ENCODE assay signal across 12 cellular contexts in the genomic region with DNA sequence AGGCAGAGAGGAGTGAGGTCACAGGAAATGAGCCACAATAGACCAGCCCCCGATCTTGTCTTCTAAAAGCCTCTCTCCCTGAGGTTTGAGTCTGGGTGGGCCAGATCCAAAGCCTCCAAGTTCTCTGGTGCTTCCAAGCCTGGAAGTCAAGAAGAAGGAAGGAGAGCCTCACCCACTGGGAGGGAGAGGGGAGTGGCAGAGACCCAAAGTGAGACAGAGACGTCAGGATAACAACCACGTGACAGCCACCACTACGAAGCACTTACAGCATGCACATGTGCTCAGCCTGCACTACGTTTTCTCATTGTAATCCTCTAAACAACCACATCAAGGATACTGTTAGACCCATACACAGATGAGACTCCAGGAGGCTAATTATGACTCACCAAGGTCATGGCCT.
DNase-seq lines count a peak whose midpoint lies in the region; ATAC-seq and TF ChIP-seq lines count a peak whose summit lies in the region.
"Had no signal": no experiment of that assay in that cellular context is flagged by ENCODE, and none has a peak within 500 bp of the region (broad histone marks: within the 10 kb centered on the region; RNA-seq: fewer than 3 reads in every experiment).

No MANE protein-coding gene starts in this region.

- no peak overlapping the region for H3K4me3 ChIP-seq in GM23248
- no peak overlapping the region for H3K4me3 ChIP-seq in epithelial cell of proximal tubule (ENCODE audit: low read depth, low read length)
- H3K4me3 ChIP-seq: esophagus squamous epithelium had no signal

- DNase-seq in GM23248 (peak; percentile 71), epithelial cell of proximal tubule (ENCODE audit: low read depth) (peak; percentile 48), posterior vena cava (ENCODE audit: low spot score) (peak; percentile 71), GM13976 (ENCODE audit: low spot score) (no peak), iPS-NIHi11 (ENCODE audit: low spot score) (no peak)
- no peak for DNase-seq in activated T-cell treated with anti-CD3 and anti-CD28 coated beads, Interleukin-2, amount 50 U/mL, for 1 hour
- DNase-seq: esophagus squamous epithelium, NCI-H2029 treated with DMSO at 0.1 percent for 48 hours had no signal

- no peaks in the 10 kb centered on the region for H4K20me1 ChIP-seq in GM23248 (ENCODE audit: insufficient read depth)

- no peaks in the 10 kb centered on the region for H3K9me3 ChIP-seq in GM23248 (ENCODE audit: low read depth)
- H3K9me3 ChIP-seq: esophagus squamous epithelium, neutrophil had no signal

- H3K27ac ChIP-seq in GM23248: no peak overlapping the region
- H3K27ac ChIP-seq: esophagus squamous epithelium, neutrophil had no signal

- H3K9ac ChIP-seq in GM23248: no peak overlapping the region

- in situ Hi-C loops in GM23248 (cut with MboI) (no loop called here), GM13976 (cut with MboI; ENCODE audit: low sequenced_read_pairs, unreplicated experiment) (no loop called here)

- peaks cover 6% of the 10 kb centered on the region; the same call in 1 of the 2 replicates for H3F3A ChIP-seq in GM23248 (ENCODE audit: insufficient read depth)

- no peaks in the 10 kb centered on the region for H3K36me3 ChIP-seq in GM23248 (ENCODE audit: low read depth)
- H3K36me3 ChIP-seq: esophagus squamous epithelium, neutrophil had no signal

- WGBS in GM23248 (ENCODE audit: low coverage in 1 of 2, low lambda C conversion rate in 2 of 2, missing lambda C conversion rate in 2 of 2), 2 experiments: 3 to 6% methylated on average over 5 of the region's 5 CpGs

- H3K27me3 ChIP-seq in GM23248 (replicated peaks; ENCODE audit: insufficient read depth): peaks cover 22% of the 10 kb centered on the region
- H3K27me3 ChIP-seq: neutrophil had no signal

- H3K9me2 ChIP-seq in GM23248 (ENCODE audit: insufficient read depth): no peaks in the 10 kb centered on the region

- H2AFZ ChIP-seq in GM23248: no peak overlapping the region; the same call in 1 of the 2 replicates

- TF ChIP-seq CTCF in epithelial cell of proximal tubule (conservative IDR thresholded peaks at IDR 0.05; ENCODE audit: low read depth, low read length) (no peak), GM13976 (IDR thresholded peaks at IDR 0.05; ENCODE audit: borderline replicate concordance, control extremely low read depth, extremely low read depth, insufficient read depth, missing control alignments) (no peak)

- no peak for ATAC-seq in HG02759 (IDR thresholded peaks at IDR 0.05; ENCODE audit: unreplicated experiment)
- ATAC-seq: stimulated activated memory B cell treated with anti-CD40 and anti-IgM and Interleukin-4, amounts not matched to agents 10 μg/mL and 1 μg/mL and 100 μg/mL, for 72 hours had no signal

- intact Hi-C loops in posterior vena cava (cut with DNase I): no loop called here

- H3K4me1 ChIP-seq in GM23248 (ENCODE audit: insufficient read depth): peaks cover 9% of the 10 kb centered on the region; the same call in 1 of the 2 replicates
- H3K4me1 ChIP-seq: esophagus squamous epithelium had no signal

- H3K4me2 ChIP-seq in GM23248 (ENCODE audit: unreplicated experiment): peak overlapping the region; percentile 6

- no peaks in the 10 kb centered on the region for H3K79me2 ChIP-seq in GM23248 (ENCODE audit: insufficient read depth)

TF ChIP-seq in PFSK-1, 5 proteins besides CTCF, POLR2A, EP300 and RAD21:
- TF ChIP-seq, protein P1, sequence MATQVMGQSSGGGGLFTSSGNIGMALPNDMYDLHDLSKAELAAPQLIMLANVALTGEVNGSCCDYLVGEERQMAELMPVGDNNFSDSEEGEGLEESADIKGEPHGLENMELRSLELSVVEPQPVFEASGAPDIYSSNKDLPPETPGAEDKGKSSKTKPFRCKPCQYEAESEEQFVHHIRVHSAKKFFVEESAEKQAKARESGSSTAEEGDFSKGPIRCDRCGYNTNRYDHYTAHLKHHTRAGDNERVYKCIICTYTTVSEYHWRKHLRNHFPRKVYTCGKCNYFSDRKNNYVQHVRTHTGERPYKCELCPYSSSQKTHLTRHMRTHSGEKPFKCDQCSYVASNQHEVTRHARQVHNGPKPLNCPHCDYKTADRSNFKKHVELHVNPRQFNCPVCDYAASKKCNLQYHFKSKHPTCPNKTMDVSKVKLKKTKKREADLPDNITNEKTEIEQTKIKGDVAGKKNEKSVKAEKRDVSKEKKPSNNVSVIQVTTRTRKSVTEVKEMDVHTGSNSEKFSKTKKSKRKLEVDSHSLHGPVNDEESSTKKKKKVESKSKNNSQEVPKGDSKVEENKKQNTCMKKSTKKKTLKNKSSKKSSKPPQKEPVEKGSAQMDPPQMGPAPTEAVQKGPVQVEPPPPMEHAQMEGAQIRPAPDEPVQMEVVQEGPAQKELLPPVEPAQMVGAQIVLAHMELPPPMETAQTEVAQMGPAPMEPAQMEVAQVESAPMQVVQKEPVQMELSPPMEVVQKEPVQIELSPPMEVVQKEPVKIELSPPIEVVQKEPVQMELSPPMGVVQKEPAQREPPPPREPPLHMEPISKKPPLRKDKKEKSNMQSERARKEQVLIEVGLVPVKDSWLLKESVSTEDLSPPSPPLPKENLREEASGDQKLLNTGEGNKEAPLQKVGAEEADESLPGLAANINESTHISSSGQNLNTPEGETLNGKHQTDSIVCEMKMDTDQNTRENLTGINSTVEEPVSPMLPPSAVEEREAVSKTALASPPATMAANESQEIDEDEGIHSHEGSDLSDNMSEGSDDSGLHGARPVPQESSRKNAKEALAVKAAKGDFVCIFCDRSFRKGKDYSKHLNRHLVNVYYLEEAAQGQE (IDR thresholded peaks at IDR 0.05; ENCODE audit: insufficient read depth in 1 of 2, low read depth in 2 of 2, low read length in 2 of 2): no peak
- TF ChIP-seq SIN3A (IDR thresholded peaks at IDR 0.05; ENCODE audit: borderline replicate concordance, insufficient read depth, low read length): peak; percentile 36; the same call in 1 of the 2 replicates

Comparison
In these comparisons a context has a peak if more than half of its experiments do, and no peak if none do; other contexts are left out.
1. DNase-seq: peak in GM23248 (single experiment), epithelial cell of proximal tubule (single experiment) and posterior vena cava (single experiment); none in GM13976 (single experiment), iPS-NIHi11 (single experiment) and activated T-cell treated with anti-CD3 and anti-CD28 coated beads, Interleukin-2, amount 50 U/mL, for 1 hour (single experiment).